ENCODE assay signal across 37 cellular contexts in genomic region chr11:134450186-134450585, GRCh38. TPM values are rescaled to one million over a fixed set of nuclear protein-coding genes. Genes with fewer than 3 reads are reported as not detected.
"Had no signal": no experiment of that assay in that cellular context is flagged by ENCODE, and none has a peak within 500 bp of the region (broad histone marks: within the 10 kb centered on the region; RNA-seq: fewer than 3 reads in every experiment).

No MANE protein-coding gene starts in this region.

- H3K27ac ChIP-seq: ascending aorta, cardiac muscle cell, VCaP had no signal

- ATAC-seq: activated CD8-positive, alpha-beta T cell treated with anti-CD3 and anti-CD28 coated beads for 36 hours; activated naive CD4-positive, alpha-beta T cell treated with anti-CD3 and anti-CD28 coated beads, Interleukin-2, amount 50 U/mL, for 72 hours; activated T-cell treated with anti-CD3 and anti-CD28 coated beads, Interleukin-2, amount 50 U/mL, for 4 hours; activated T-cell treated with anti-CD3 and anti-CD28 coated beads, Interleukin-2, amount 50 U/mL, for 72 hours; activated T-helper 17 cell treated with anti-CD3 and anti-CD28 coated beads, Interleukin-2, amount 50 U/mL, for 72 hours had no signal

- H3K4me3 Mint-ChIP-seq: activated B cell treated with CpG ODN at 0.5 μM for 24 hours; activated CD4-positive, alpha-beta memory T cell treated with anti-CD3 and anti-CD28 coated beads for 36 hours; activated CD4-positive, alpha-beta T cell treated with anti-CD3 and anti-CD28 coated beads, Interleukin-2, amount 10 ng/mL, durations not matched to agents 24 days and 14 days; activated CD8-positive, alpha-beta T cell treated with anti-CD3 and anti-CD28 coated beads for 36 hours; activated naive CD4-positive, alpha-beta T cell treated with anti-CD3 and anti-CD28 coated beads for 36 hours; activated naive CD8-positive, alpha-beta T cell treated with anti-CD3 and anti-CD28 coated beads for 36 hours; activated T-cell treated with anti-CD3 and anti-CD28 coated beads, Interleukin-2, amount 50 U/mL, for 4 hours; activated T-cell treated with anti-CD3 and anti-CD28 coated beads, Interleukin-2, amount 50 U/mL, for 72 hours; activated T-helper 1 cell treated with anti-CD3 and anti-CD28 coated beads, Interleukin-12 subunit alpha, Interleukin-12 subunit beta, Interleukin-2, Interleukin-4 antibody, amounts not matched to agents 30 ng/mL and 10 ng/mL and 1 ng/mL, durations not matched to agents 14 hours and 24 hours and 36 hours; activated T-helper 17 cell treated with anti-CD3 and anti-CD28 coated beads, Interleukin-2, amount 50 U/mL, for 72 hours; brain; central memory CD8-positive, alpha-beta T cell; T-helper 1 cell treated with Interleukin-12 subunit alpha and Interleukin-12 subunit beta and Interleukin-4 antibody, amounts not matched to agents 30 μg/mL and 1 μg/mL, for 36 hours; T-helper 2 cell treated with Interferon-gamma antibody and Interleukin-4, amounts not matched to agents 5 μg/mL and 100 μg/mL, for 36 hours had no signal

- H3K9me3 Mint-ChIP-seq: activated B cell treated with CpG ODN at 0.5 μM for 24 hours; activated CD4-positive, alpha-beta memory T cell treated with anti-CD3 and anti-CD28 coated beads for 36 hours; activated CD4-positive, alpha-beta T cell treated with anti-CD3 and anti-CD28 coated beads, Interleukin-2, amount 10 ng/mL, durations not matched to agents 24 days and 14 days; activated CD8-positive, alpha-beta T cell treated with anti-CD3 and anti-CD28 coated beads for 36 hours; activated naive CD4-positive, alpha-beta T cell treated with anti-CD3 and anti-CD28 coated beads for 36 hours; activated naive CD4-positive, alpha-beta T cell treated with anti-CD3 and anti-CD28 coated beads, Interleukin-2, amount 50 U/mL, for 72 hours; activated naive CD8-positive, alpha-beta T cell treated with anti-CD3 and anti-CD28 coated beads for 36 hours; activated T-cell treated with anti-CD3 and anti-CD28 coated beads, Interleukin-2, amount 50 U/mL, for 4 hours; activated T-helper 1 cell treated with anti-CD3 and anti-CD28 coated beads, Interleukin-12 subunit alpha, Interleukin-12 subunit beta, Interleukin-2, Interleukin-4 antibody, amounts not matched to agents 30 ng/mL and 10 ng/mL and 1 ng/mL, durations not matched to agents 14 hours and 24 hours and 36 hours; activated T-helper 17 cell treated with anti-CD3 and anti-CD28 coated beads, Interleukin-2, amount 50 U/mL, for 72 hours; central memory CD8-positive, alpha-beta T cell; T-helper 1 cell treated with Interleukin-12 subunit alpha and Interleukin-12 subunit beta and Interleukin-4 antibody, amounts not matched to agents 30 μg/mL and 1 μg/mL, for 36 hours; T-helper 2 cell treated with Interferon-gamma antibody and Interleukin-4, amounts not matched to agents 5 μg/mL and 100 μg/mL, for 36 hours had no signal

- H3K9me3 ChIP-seq: ascending aorta had no signal

- H3K4me3 ChIP-seq: ascending aorta, cardiac muscle cell had no signal

- H3K36me3 ChIP-seq: ascending aorta, cardiac muscle cell had no signal

- H3K27me3 ChIP-seq: ascending aorta, cardiac muscle cell had no signal

- H3K27ac Mint-ChIP-seq: activated B cell treated with CpG ODN at 0.5 μM for 24 hours; activated CD4-positive, alpha-beta memory T cell treated with anti-CD3 and anti-CD28 coated beads for 36 hours; activated CD4-positive, alpha-beta T cell treated with anti-CD3 and anti-CD28 coated beads, Interleukin-2, amount 10 ng/mL, durations not matched to agents 24 days and 14 days; activated CD8-positive, alpha-beta T cell treated with anti-CD3 and anti-CD28 coated beads for 36 hours; activated naive CD4-positive, alpha-beta T cell treated with anti-CD3 and anti-CD28 coated beads for 36 hours; activated naive CD4-positive, alpha-beta T cell treated with anti-CD3 and anti-CD28 coated beads, Interleukin-2, amount 50 U/mL, for 72 hours; activated naive CD8-positive, alpha-beta T cell treated with anti-CD3 and anti-CD28 coated beads for 36 hours; activated T-cell treated with anti-CD3 and anti-CD28 coated beads, Interleukin-2, amount 50 U/mL, for 72 hours; activated T-helper 1 cell treated with anti-CD3 and anti-CD28 coated beads, Interleukin-12 subunit alpha, Interleukin-12 subunit beta, Interleukin-2, Interleukin-4 antibody, amounts not matched to agents 30 ng/mL and 10 ng/mL and 1 ng/mL, durations not matched to agents 14 hours and 24 hours and 36 hours; activated T-helper 17 cell treated with anti-CD3 and anti-CD28 coated beads, Interleukin-2, amount 50 U/mL, for 72 hours; brain; T-helper 1 cell treated with Interleukin-12 subunit alpha and Interleukin-12 subunit beta and Interleukin-4 antibody, amounts not matched to agents 30 μg/mL and 1 μg/mL, for 36 hours; T-helper 2 cell treated with Interferon-gamma antibody and Interleukin-4, amounts not matched to agents 5 μg/mL and 100 μg/mL, for 36 hours had no signal

- H3K4me1 Mint-ChIP-seq: activated B cell treated with CpG ODN at 0.5 μM for 24 hours; activated CD4-positive, alpha-beta T cell treated with anti-CD3 and anti-CD28 coated beads, Interleukin-2, amount 10 ng/mL, durations not matched to agents 24 days and 14 days; activated naive CD8-positive, alpha-beta T cell treated with anti-CD3 and anti-CD28 coated beads for 36 hours; activated T-helper 17 cell treated with anti-CD3 and anti-CD28 coated beads, Interleukin-2, amount 50 U/mL, for 72 hours; central memory CD8-positive, alpha-beta T cell had no signal

- H3K36me3 Mint-ChIP-seq: activated CD4-positive, alpha-beta memory T cell treated with anti-CD3 and anti-CD28 coated beads for 36 hours; activated naive CD4-positive, alpha-beta T cell treated with anti-CD3 and anti-CD28 coated beads, Interleukin-2, amount 50 U/mL, for 72 hours; activated naive CD8-positive, alpha-beta T cell treated with anti-CD3 and anti-CD28 coated beads for 36 hours; brain had no signal

- DNase-seq: activated B cell treated with CpG ODN at 0.5 μM for 24 hours; activated CD4-positive, alpha-beta memory T cell treated with anti-CD3 and anti-CD28 coated beads for 36 hours; activated CD4-positive, alpha-beta T cell treated with anti-CD3 and anti-CD28 coated beads for 4 hours; activated CD4-positive, alpha-beta T cell treated with anti-CD3 and anti-CD28 coated beads, Interleukin-2, amount 10 ng/mL, durations not matched to agents 24 days and 14 days; activated CD4-positive, alpha-beta T cell treated with anti-CD3 and anti-CD28 coated beads, Interleukin-2, amount 50 U/mL, for 1 hour; activated CD4-positive, alpha-beta T cell treated with anti-CD3 and anti-CD28 coated beads, Interleukin-2, amount 50 U/mL, for 4 hours; activated CD4-positive, CD25-positive, alpha-beta regulatory T cell treated with anti-CD3 and anti-CD28 coated beads, Interleukin-2, amount 50 U/mL, for 72 hours; activated CD8-positive, alpha-beta memory T cell treated with anti-CD3 and anti-CD28 coated beads, Interleukin-2, amount 50 U/mL, for 4 hours; activated effector memory CD4-positive, alpha-beta T cell treated with anti-CD3 and anti-CD28 coated beads, Interleukin-2, amount 50 U/mL, for 16 hours; activated gamma-delta T cell treated with Interleukin-2 at 50 U/mL for 16 hours; activated naive CD4-positive, alpha-beta T cell; activated naive CD4-positive, alpha-beta T cell treated with anti-CD3 and anti-CD28 coated beads, Interleukin-2, amount 50 U/mL, for 16 hours; activated naive CD8-positive, alpha-beta T cell treated with anti-CD3 and anti-CD28 coated beads for 36 hours; activated T-cell treated with anti-CD3 and anti-CD28 coated beads for 4 hours; activated T-cell treated with anti-CD3 and anti-CD28 coated beads, Interleukin-2, amount 50 U/mL, for 1 hour; activated T-cell treated with anti-CD3 and anti-CD28 coated beads, Interleukin-2, amount 50 U/mL, for 4 hours; activated T-cell treated with anti-CD3 and anti-CD28 coated beads, Interleukin-2, amount 50 U/mL, for 72 hours; amygdala; anterior cingulate cortex; caudate nucleus; T-helper 1 cell; T-helper 2 cell; T-helper 9 cell had no signal

- FAIRE-seq: bronchial epithelial cell, TTC549 had no signal

- H3K4me1 ChIP-seq: ascending aorta had no signal

- H3K27me3 Mint-ChIP-seq: activated B cell treated with CpG ODN at 0.5 μM for 24 hours; activated CD4-positive, alpha-beta T cell treated with anti-CD3 and anti-CD28 coated beads, Interleukin-2, amount 10 ng/mL, durations not matched to agents 24 days and 14 days; activated CD8-positive, alpha-beta T cell treated with anti-CD3 and anti-CD28 coated beads for 36 hours; brain; central memory CD8-positive, alpha-beta T cell had no signal

RNA-seq across cellular contexts. Expression of gene B3GAT1, which starts 38.1 kb away (rescaled TPM):
- total RNA-seq: activated B cell treated with CpG ODN at 0.5 μM for 24 hours had no signal
- polyA plus RNA-seq: cardiac muscle cell had no signal
